In the genomic region with DNA sequence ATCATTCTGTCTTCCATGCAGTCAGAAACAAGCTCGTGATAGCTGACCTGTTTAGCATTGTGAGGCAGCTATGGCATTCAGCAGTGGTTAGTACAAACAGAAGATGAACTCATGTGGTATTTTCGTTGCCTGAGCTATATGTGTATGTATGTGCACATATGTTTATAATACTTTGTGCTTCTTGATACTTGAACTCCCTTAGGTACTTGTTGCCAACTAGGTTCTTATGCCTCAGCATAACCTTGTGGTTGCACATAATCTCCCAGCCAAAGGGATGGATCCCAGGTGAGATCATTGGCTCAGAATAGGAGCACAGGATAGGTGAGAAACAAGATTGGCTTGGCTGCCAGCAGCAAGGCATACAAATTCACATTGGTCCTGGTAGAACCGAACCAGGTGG, we compare ENCODE assay signal across 21 cellular contexts.
DNase-seq lines count a peak whose midpoint lies in the region; ATAC-seq and TF ChIP-seq lines count a peak whose summit lies in the region.
"Had no signal": no experiment of that assay in that cellular context is flagged by ENCODE, and none has a peak within 500 bp of the region (broad histone marks: within the 10 kb centered on the region; RNA-seq: fewer than 3 reads in every experiment).

No MANE protein-coding gene starts in this region.

- H3K4me3 Mint-ChIP-seq in T-helper 1 cell treated with Interleukin-12 subunit alpha and Interleukin-12 subunit beta and Interleukin-4 antibody, amounts not matched to agents 30 μg/mL and 1 μg/mL, for 36 hours = no peak overlapping the region
- H3K4me3 Mint-ChIP-seq in HFFc6 = no peak overlapping the region
- H3K4me3 Mint-ChIP-seq in chondrocyte (ENCODE audit: unreplicated experiment) = no peak overlapping the region
- H3K4me3 Mint-ChIP-seq in naive thymus-derived CD8-positive, alpha-beta T cell = no peak overlapping the region

- DNase-seq in T-helper 1 cell (no peak), HFFc6 (no peak), chondrocyte (ENCODE audit: low spot score) (no peak), myocyte (ENCODE audit: low read depth) (peak; percentile 48), NCI-H446 (lab: John Stamatoyannopoulos, UW) (no peak)
- DNase-seq in naive thymus-derived CD8-positive, alpha-beta T cell = no peak
- no peak for DNase-seq in central memory CD4-positive, alpha-beta T cell
- DNase-seq: DMS153; DND-41; KG1; MG63; NCI-H1105 treated with DMSO at 0.1 percent for 48 hours; NCI-H146; NCI-H1930; NCI-H446 treated with DMSO at 0.1 percent for 48 hours; NCI-H526; NCI-H82; NK-92 treated with Interleukin-12 subunit alpha and Interleukin-12 subunit beta, amount 100 ng/mL, for 24 hours; PC-9; SHP77 had no signal

- POLR2A ChIA-PET in naive thymus-derived CD8-positive, alpha-beta T cell (lab: Charles Lee) = no interaction called here

- TF ChIP-seq CTCF in HFFc6 (IDR thresholded peaks at IDR 0.05) (no peak), chondrocyte (IDR thresholded peaks at IDR 0.05) (no peak)

- H3K9me3 Mint-ChIP-seq in T-helper 1 cell treated with Interleukin-12 subunit alpha and Interleukin-12 subunit beta and Interleukin-4 antibody, amounts not matched to agents 30 μg/mL and 1 μg/mL, for 36 hours = no peaks in the 10 kb centered on the region
- no peaks in the 10 kb centered on the region for H3K9me3 Mint-ChIP-seq in HFFc6
- no peaks in the 10 kb centered on the region for H3K9me3 Mint-ChIP-seq in chondrocyte (ENCODE audit: low read depth)
- H3K9me3 Mint-ChIP-seq in naive thymus-derived CD8-positive, alpha-beta T cell = peaks cover 0 to 8% (median 0%) of the 10 kb centered on the region in 9 donors

- peaks cover 31% of the 10 kb centered on the region for H3K36me3 Mint-ChIP-seq in T-helper 1 cell treated with Interleukin-12 subunit alpha and Interleukin-12 subunit beta and Interleukin-4 antibody, amounts not matched to agents 30 μg/mL and 1 μg/mL, for 36 hours (ENCODE audit: low read depth)
- peaks cover 29% of the 10 kb centered on the region for H3K36me3 Mint-ChIP-seq in HFFc6 (ENCODE audit: low read depth)
- H3K36me3 Mint-ChIP-seq in chondrocyte (ENCODE audit: low read depth) = peaks cover 29% of the 10 kb centered on the region
- peaks cover 18 to 73% (median 43%) of the 10 kb centered on the region in 3 donors for H3K36me3 Mint-ChIP-seq in naive thymus-derived CD8-positive, alpha-beta T cell

- peak overlapping the region; percentile 20 for H3K27ac Mint-ChIP-seq in T-helper 1 cell treated with Interleukin-12 subunit alpha and Interleukin-12 subunit beta and Interleukin-4 antibody, amounts not matched to agents 30 μg/mL and 1 μg/mL, for 36 hours
- peak overlapping the region; percentile 18; the same call in 1 of the 2 replicates for H3K27ac Mint-ChIP-seq in HFFc6
- H3K27ac Mint-ChIP-seq in chondrocyte (ENCODE audit: unreplicated experiment) = peak overlapping the region; percentile 71
- peak overlapping the region in 3 of 10 donors; percentile 22 to 51 (median 51) for H3K27ac Mint-ChIP-seq in naive thymus-derived CD8-positive, alpha-beta T cell

- peaks cover 6% of the 10 kb centered on the region for H3K4me1 Mint-ChIP-seq in T-helper 1 cell treated with Interleukin-12 subunit alpha and Interleukin-12 subunit beta and Interleukin-4 antibody, amounts not matched to agents 30 μg/mL and 1 μg/mL, for 36 hours (ENCODE audit: low read depth)
- H3K4me1 Mint-ChIP-seq in HFFc6 (ENCODE audit: low read depth) (no peaks in the 10 kb centered on the region), chondrocyte (ENCODE audit: low read depth) (peaks cover 8% of the 10 kb centered on the region)
- H3K4me1 Mint-ChIP-seq in naive thymus-derived CD8-positive, alpha-beta T cell = peaks cover 0 to 4% (median 2%) of the 10 kb centered on the region in 4 donors

- no peaks in the 10 kb centered on the region for H3K27me3 Mint-ChIP-seq in T-helper 1 cell treated with Interleukin-12 subunit alpha and Interleukin-12 subunit beta and Interleukin-4 antibody, amounts not matched to agents 30 μg/mL and 1 μg/mL, for 36 hours (ENCODE audit: low read depth)
- H3K27me3 Mint-ChIP-seq in HFFc6 (ENCODE audit: insufficient read depth) (no peaks in the 10 kb centered on the region), chondrocyte (ENCODE audit: low read depth) (no peaks in the 10 kb centered on the region)
- no peaks in the 10 kb centered on the region for H3K27me3 Mint-ChIP-seq in naive thymus-derived CD8-positive, alpha-beta T cell

- no peak for ATAC-seq in naive thymus-derived CD8-positive, alpha-beta T cell
